8 cellular contexts compared by ENCODE assay signal in genomic region chr9:121222524-121223171, GRCh38. TPM values are rescaled to one million over a fixed set of nuclear protein-coding genes. Genes with fewer than 3 reads are reported as not detected.
DNase-seq lines count a peak whose midpoint lies in the region; ATAC-seq and TF ChIP-seq lines count a peak whose summit lies in the region.

No MANE protein-coding gene starts in this region.

- no peaks in the 10 kb centered on the region for H3K9me3 Mint-ChIP-seq in CD4-positive, alpha-beta T cell
- no peaks in the 10 kb centered on the region for H3K9me3 Mint-ChIP-seq in stimulated activated memory B cell treated with anti-CD40 and anti-IgM and Interleukin-4, amounts not matched to agents 10 μg/mL and 1 μg/mL and 100 μg/mL, for 72 hours

- intact Hi-C loops in CD4-positive, alpha-beta T cell (cut with DNase I, micrococcal nuclease) = no loop called here
- intact Hi-C loops in gastrocnemius medialis (cut with DNase I; ENCODE audit: low total_unique reads) = no loop called here

- H3K27me3 ChIP-seq in CD4-positive, alpha-beta T cell (ENCODE audit: control insufficient read depth, insufficient read depth, low read length) = no peaks in the 10 kb centered on the region
- H3K27me3 ChIP-seq in RWPE2 (ENCODE audit: insufficient read depth, poor library complexity, severe bottlenecking) (no peaks in the 10 kb centered on the region), gastrocnemius medialis (no peaks in the 10 kb centered on the region)

- POLR2A ChIA-PET in CD4-positive, alpha-beta T cell (lab: Charles Lee) = no interaction called here

- peaks cover 9% of the 10 kb centered on the region for H3K4me1 ChIP-seq in RWPE2 (ENCODE audit: insufficient read depth, poor library complexity, severe bottlenecking)
- H3K4me1 ChIP-seq in gastrocnemius medialis = no peaks in the 10 kb centered on the region

- H3K36me3 Mint-ChIP-seq in CD4-positive, alpha-beta T cell (ENCODE audit: low read depth) = no peaks in the 10 kb centered on the region
- H3K36me3 Mint-ChIP-seq in stimulated activated memory B cell treated with anti-CD40 and anti-IgM and Interleukin-4, amounts not matched to agents 10 μg/mL and 1 μg/mL and 100 μg/mL, for 72 hours = peaks cover 32% of the 10 kb centered on the region

- no peak overlapping the region for H3K4me3 Mint-ChIP-seq in CD4-positive, alpha-beta T cell
- no peak overlapping the region for H3K4me3 Mint-ChIP-seq in stimulated activated memory B cell treated with anti-CD40 and anti-IgM and Interleukin-4, amounts not matched to agents 10 μg/mL and 1 μg/mL and 100 μg/mL, for 72 hours

- no peaks in the 10 kb centered on the region for H3K27me3 Mint-ChIP-seq in CD4-positive, alpha-beta T cell
- H3K27me3 Mint-ChIP-seq in stimulated activated memory B cell treated with anti-CD40 and anti-IgM and Interleukin-4, amounts not matched to agents 10 μg/mL and 1 μg/mL and 100 μg/mL, for 72 hours = no peaks in the 10 kb centered on the region

- H3K27ac Mint-ChIP-seq in CD4-positive, alpha-beta T cell = no peak overlapping the region
- no peak overlapping the region for H3K27ac Mint-ChIP-seq in stimulated activated memory B cell treated with anti-CD40 and anti-IgM and Interleukin-4, amounts not matched to agents 10 μg/mL and 1 μg/mL and 100 μg/mL, for 72 hours

- in situ Hi-C loops in gastrocnemius medialis (cut with MboI; ENCODE audit: low sequenced_read_pairs in 4 of 4) = loop anchor here in 1 of 4 donors (25.0 kb wide), 1 partner anchor 90 kb away; no protein-coding TSS in a partner anchor

- H3K4me3 ChIP-seq in RWPE2 (ENCODE audit: severe bottlenecking) (no peak overlapping the region), fibroblast of villous mesenchyme (ENCODE audit: low read depth, low read length) (no peak overlapping the region), gastrocnemius medialis (no peak overlapping the region)

- no peak for ATAC-seq in CD4-positive, alpha-beta T cell (ENCODE audit: poor library complexity)
- no peak; the same call in 2 of the 3 replicates for ATAC-seq in RWPE2 (ENCODE audit: low read depth)
- no peak for ATAC-seq in gastrocnemius medialis
- ATAC-seq in stimulated activated memory B cell treated with anti-CD40 and anti-IgM and Interleukin-4, amounts not matched to agents 10 μg/mL and 1 μg/mL and 100 μg/mL, for 72 hours = no peak

- no peaks in the 10 kb centered on the region for H3K36me3 ChIP-seq in RWPE2 (ENCODE audit: low read depth)
- no peaks in the 10 kb centered on the region for H3K36me3 ChIP-seq in gastrocnemius medialis

- peak; percentile 42 for TF ChIP-seq CTCF in CD4-positive, alpha-beta T cell (IDR thresholded peaks at IDR 0.05)
- TF ChIP-seq CTCF in RWPE2 (IDR thresholded peaks at IDR 0.05; ENCODE audit: poor library complexity, severe bottlenecking) (peak; percentile 89), fibroblast of villous mesenchyme (IDR thresholded peaks at IDR 0.05; ENCODE audit: insufficient read depth, low read depth, low read length) (peak; percentile 84), gastrocnemius medialis (IDR thresholded peaks at IDR 0.05 in 4 of 5, conservative IDR thresholded peaks at IDR 0.05 in 1 of 5) (peak; percentile 46 to 70 (median 53))

- no peak overlapping the region for H3K27ac ChIP-seq in CD4-positive, alpha-beta T cell (ENCODE audit: low read depth, low read length)
- H3K27ac ChIP-seq in RWPE2 (ENCODE audit: poor library complexity, severe bottlenecking) (no peak overlapping the region), gastrocnemius medialis (no peak overlapping the region)

- H3K4me1 Mint-ChIP-seq in CD4-positive, alpha-beta T cell (ENCODE audit: low read depth) = no peaks in the 10 kb centered on the region
- H3K4me1 Mint-ChIP-seq in stimulated activated memory B cell treated with anti-CD40 and anti-IgM and Interleukin-4, amounts not matched to agents 10 μg/mL and 1 μg/mL and 100 μg/mL, for 72 hours = peaks cover 9% of the 10 kb centered on the region

- DNase-seq in CD4-positive, alpha-beta T cell = no peak
- peak; percentile 31 for DNase-seq in HuH-7.5 (ENCODE audit: low spot score)
- no peak for DNase-seq in RWPE2 (ENCODE audit: low spot score)
- DNase-seq in fibroblast of villous mesenchyme (ENCODE audit: low read depth) = peak; percentile 68
- no peak for DNase-seq in gastrocnemius medialis
- no peak for DNase-seq in activated CD4-positive, alpha-beta T cell treated with anti-CD3 and anti-CD28 coated beads for 1 hour
- no peak for DNase-seq in NOMO-1 (lab: John Stamatoyannopoulos, UW; ENCODE audit: unreplicated experiment in 2 of 2)

- no peaks in the 10 kb centered on the region for H3K9me3 ChIP-seq in CD4-positive, alpha-beta T cell (ENCODE audit: control insufficient read depth, low read length)
- H3K9me3 ChIP-seq in RWPE2 (ENCODE audit: severe bottlenecking) (no peaks in the 10 kb centered on the region), gastrocnemius medialis (no peaks in the 10 kb centered on the region)

- TF ChIP-seq POLR2A in gastrocnemius medialis (IDR thresholded peaks at IDR 0.05) = no peak

- CTCF ChIA-PET in CD4-positive, alpha-beta T cell (lab: Charles Lee) = no interaction called here

RNA-seq across cellular contexts. Expression of gene RAB14, which starts 21.0 kb away (rescaled TPM):
- 10 to 100 TPM; 57.4 to 58.2 TPM for total RNA-seq in CD4-positive, alpha-beta T cell
- total RNA-seq in fibroblast of villous mesenchyme (22.2 and 36.3 TPM in 2 replicates), gastrocnemius medialis (10 to 100 TPM; 18.7 to 26.8 (median 19.5) TPM)

RNA-seq across cellular contexts. Expression of gene GSN, which starts 45.3 kb away (rescaled TPM):
- total RNA-seq in CD4-positive, alpha-beta T cell = 1 to 10 TPM; 2.6 to 2.7 TPM
- total RNA-seq in fibroblast of villous mesenchyme (254 and 283 TPM in 2 replicates), gastrocnemius medialis (100 to 1,000 TPM; 487 to 785 (median 662) TPM)

Comparison
In these comparisons a context has a peak if more than half of its experiments do, and no peak if none do; other contexts are left out.
1. DNase-seq: peak in HuH-7.5 (single experiment) and fibroblast of villous mesenchyme (single experiment); none in CD4-positive, alpha-beta T cell (0 of 10), RWPE2 (single experiment), gastrocnemius medialis (0 of 2), activated CD4-positive, alpha-beta T cell treated with anti-CD3 and anti-CD28 coated beads for 1 hour (single experiment) and NOMO-1 (0 of 2).
2. RNA of gene GSN, which starts 45.3 kb away (total RNA-seq): 487 to 785 TPM in gastrocnemius medialis and 254 to 283 TPM in fibroblast of villous mesenchyme; 2.6 to 2.7 TPM in CD4-positive, alpha-beta T cell; every median in the first group is over 10 times any median in the second.
3. Peak in every context shown above with its lines, with median percentiles within 50 percentile points of each other: CTCF ChIP-seq.